ENCODE assay signal across 1 cellular context in the genomic region with DNA sequence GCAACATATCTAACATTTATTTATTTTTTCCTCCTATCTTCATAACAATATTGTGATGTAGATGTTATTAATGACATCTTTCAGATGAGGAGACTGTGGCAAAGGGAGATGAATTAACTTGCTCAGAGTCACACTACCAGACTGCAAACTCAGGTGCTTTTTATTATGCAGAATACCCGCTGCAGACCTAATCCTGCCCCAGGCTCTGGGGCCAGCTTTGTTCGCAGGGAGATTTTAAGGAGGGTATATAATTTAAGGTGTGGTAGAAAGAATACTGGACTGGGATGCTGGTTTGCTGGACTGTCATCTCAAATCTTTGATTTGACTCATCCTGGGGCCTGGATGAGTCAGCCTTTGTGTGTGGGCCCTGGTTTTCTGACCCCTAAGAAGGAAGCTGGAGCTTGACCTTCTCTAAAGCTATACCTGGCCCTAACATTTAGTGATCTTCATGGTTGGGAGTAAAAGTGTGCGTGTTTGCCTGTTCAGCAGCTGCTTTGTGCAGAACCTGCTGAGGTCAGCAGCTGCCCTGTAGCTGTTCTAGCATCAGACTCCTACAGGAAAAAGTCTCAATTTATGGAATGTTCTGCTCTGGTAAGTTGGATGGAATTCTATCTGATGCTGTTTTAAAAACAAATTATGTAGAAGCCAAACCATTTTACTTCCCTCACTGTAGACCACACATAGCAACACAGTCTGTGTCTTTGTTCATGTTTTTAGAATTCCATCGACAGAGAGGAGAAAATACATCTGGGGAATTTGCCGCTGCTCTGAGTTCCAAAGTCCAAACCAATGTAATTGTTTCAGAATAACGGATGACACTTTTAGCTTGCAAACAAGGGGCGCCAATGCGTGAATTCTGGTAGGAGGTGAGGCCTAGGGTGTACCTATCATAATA.
TF ChIP-seq lines count a peak whose summit lies in the region.

No MANE protein-coding gene starts in this region.

TF ChIP-seq in endothelial cell of umbilical vein, 7 proteins besides CTCF, POLR2A, EP300 and RAD21:
- TF ChIP-seq FOS (IDR thresholded peaks at IDR 0.05; ENCODE audit: borderline replicate concordance, insufficient read depth, low read length): peak; percentile 64
- no peak for TF ChIP-seq POLR2AphosphoS5 (IDR thresholded peaks at IDR 0.05; ENCODE audit: insufficient read depth, low read depth, low read length)
